20 cellular contexts compared by ENCODE assay signal in the genomic region with DNA sequence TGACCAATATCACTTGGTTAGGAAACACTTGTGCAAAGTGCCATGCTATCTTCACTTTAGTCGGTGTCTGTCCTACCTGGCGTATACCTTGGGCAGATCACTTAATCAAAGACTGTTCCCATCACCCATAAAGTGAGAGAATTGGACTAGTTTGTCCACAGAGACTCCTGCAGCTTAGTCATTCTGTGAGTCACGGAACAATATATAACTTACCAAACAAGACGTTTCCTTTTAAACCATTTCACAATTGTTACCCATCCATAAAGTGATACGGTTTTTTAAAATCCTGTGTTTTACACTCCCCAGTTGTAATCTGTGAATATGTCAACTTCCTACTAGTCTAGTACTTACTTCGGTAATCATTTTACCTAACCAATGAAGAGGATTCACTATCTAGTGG.
A peak's percentile ranks its signal among the peaks of the same experiment; 100 is the strongest.
DNase-seq lines count a peak whose midpoint lies in the region; ATAC-seq, FAIRE-seq and TF ChIP-seq lines count a peak whose summit lies in the region.
"Had no signal": no experiment of that assay in that cellular context is flagged by ENCODE, and none has a peak within 500 bp of the region (broad histone marks: within the 10 kb centered on the region; RNA-seq: fewer than 3 reads in every experiment).

No MANE protein-coding gene starts in this region.

- no peak overlapping the region for H2AFZ ChIP-seq in PC-3 (ENCODE audit: low read length)
- no peak overlapping the region for H2AFZ ChIP-seq in osteoblast (ENCODE audit: low read length)

- POLR2A ChIA-PET in A549 (lab: Yijun Ruan, JAX) (no interaction called here), PC-3 (lab: Charles Lee; ENCODE audit: unreplicated experiment) (no interaction called here)

- 0 out of 2 replicates have a peak, but pooled peaks cover 3% of the 10 kb centered on the region for H3K27me3 ChIP-seq in PC-3 (ENCODE audit: low read length)
- H3K27me3 ChIP-seq in osteoblast (ENCODE audit: insufficient read depth, low read length): no peaks in the 10 kb centered on the region

- H3F3A ChIP-seq in PC-3 (ENCODE audit: low read length, unreplicated experiment): no peaks in the 10 kb centered on the region

- no peak for FAIRE-seq in A549 (lab: Jason Lieb, UNC)
- FAIRE-seq: A204.1 had no signal

- TF ChIP-seq EP300 in A549 (IDR thresholded peaks at IDR 0.05): no peak

- H4K20me1 ChIP-seq in PC-3 (ENCODE audit: low read length) (no peaks in the 10 kb centered on the region), osteoblast (ENCODE audit: insufficient read depth, low read length) (no peaks in the 10 kb centered on the region)

- H3K36me3 ChIP-seq in PC-3 (ENCODE audit: low read depth, low read length) (no peaks in the 10 kb centered on the region), osteoblast (ENCODE audit: insufficient read depth, low read length) (no peaks in the 10 kb centered on the region)

- TF ChIP-seq RAD21 in A549 (conservative IDR thresholded peaks at IDR 0.05 in 1 of 2, IDR thresholded peaks at IDR 0.05 in 1 of 2): no peak

- DNase-seq in A549 (ENCODE audit: low read depth in 1 of 2, low spot score in 1 of 2) (peak in 1 of 2 experiments; percentile 7), PC-3 (peak; percentile 40), astrocyte of the hippocampus (ENCODE audit: low read depth, low spot score) (peak; percentile 26), fibroblast of mammary gland (ENCODE audit: low read depth) (peak; percentile 53), osteoblast (ENCODE audit: insufficient read length, low spot score, missing footprints) (no peak), activated T-cell treated with anti-CD3 and anti-CD28 coated beads for 4 hours (no peak)
- DNase-seq in activated CD4-positive, alpha-beta T cell treated with anti-CD3 and anti-CD28 coated beads for 48 hours: no peak
- DNase-seq: C1 segment of cervical spinal cord, DMS79 treated with DMSO at 0.1 percent for 48 hours, GOT3, MV-4-11, NCI-H1417, NCI-H187, NCI-H2227 treated with DMSO at 0.1 percent for 48 hours, NCI-H510A treated with DMSO at 0.1 percent for 48 hours, NCI-H774 had no signal

- WGBS in A549 (ENCODE audit: missing lambda C conversion rate): 8% methylated on average over 6 of the region's 6 CpGs

- CTCF ChIA-PET in A549 (lab: Yijun Ruan, JAX): no interaction called here
- CTCF ChIA-PET in PC-3 (lab: Charles Lee): no interaction called here

- H3K9ac ChIP-seq in PC-3 (ENCODE audit: low read length): no peak overlapping the region

- no peak for TF ChIP-seq POLR2A in A549 (IDR thresholded peaks at IDR 0.05; ENCODE audit: low read length)

- H3K4me3 ChIP-seq in A549: no peak overlapping the region
- no peak overlapping the region for H3K4me3 ChIP-seq in PC-3 (ENCODE audit: low read length)
- H3K4me3 ChIP-seq in fibroblast of mammary gland (ENCODE audit: control insufficient read depth, low read depth, low read length): no peak overlapping the region
- H3K4me3 ChIP-seq in osteoblast (ENCODE audit: insufficient read depth, low read length): no peak overlapping the region

- BruUV-seq in PC-3 (replicated peaks; lab: Mats Ljungman, UMichigan): no TSS peak

- H3K9me2 ChIP-seq in PC-3 (replicated peaks; ENCODE audit: low read length): no peaks in the 10 kb centered on the region; the same call in 1 of the 2 replicates

- no peaks in the 10 kb centered on the region for H3K79me2 ChIP-seq in PC-3 (ENCODE audit: low read length)
- H3K79me2 ChIP-seq in osteoblast (ENCODE audit: insufficient read depth, low read length): no peaks in the 10 kb centered on the region

- H3K4me2 ChIP-seq in A549: peak overlapping the region; percentile 42
- H3K4me2 ChIP-seq in PC-3 (ENCODE audit: low read length): no peak overlapping the region
- no peak overlapping the region for H3K4me2 ChIP-seq in osteoblast (ENCODE audit: insufficient read depth, low read length)

- TF ChIP-seq CTCF in A549 (IDR thresholded peaks at IDR 0.05) (no peak), PC-3 (conservative IDR thresholded peaks at IDR 0.05; ENCODE audit: low read depth, low read length) (no peak), fibroblast of mammary gland (conservative IDR thresholded peaks at IDR 0.05; ENCODE audit: control insufficient read depth, insufficient read depth, low read depth, low read length) (no peak), osteoblast (IDR thresholded peaks at IDR 0.05; ENCODE audit: extremely low read depth, low read depth, low read length) (no peak)

- H3K9me3 ChIP-seq in A549: no peaks in the 10 kb centered on the region
- no peaks in the 10 kb centered on the region for H3K9me3 ChIP-seq in PC-3 (ENCODE audit: low read length)
- H3K9me3 ChIP-seq in osteoblast (ENCODE audit: low read depth, low read length): no peaks in the 10 kb centered on the region

- H3K27ac ChIP-seq in A549: peak overlapping the region in 1 of 2 experiments; percentile 48; a peak in 3 of 6 replicates
- no peak overlapping the region for H3K27ac ChIP-seq in PC-3 (ENCODE audit: low read length)
- H3K27ac ChIP-seq in osteoblast (ENCODE audit: low read depth, low read length): no peak overlapping the region

- ATAC-seq in A549 (peak in 1 of 2 experiments; percentile 50; a peak in 1 of 6 replicates), PC-3 (no peak), HG03442 (IDR thresholded peaks at IDR 0.05; ENCODE audit: unreplicated experiment) (no peak)
- ATAC-seq: HCT116, Right ventricle myocardium inferior had no signal

- H3K4me1 ChIP-seq in A549 (peaks cover 27% of the 10 kb centered on the region), PC-3 (ENCODE audit: insufficient read depth, low read length) (no peaks in the 10 kb centered on the region), osteoblast (ENCODE audit: insufficient read depth, low read length) (no peaks in the 10 kb centered on the region)

- intact Hi-C loops in PC-3 (cut with micrococcal nuclease): no loop called here

TF ChIP-seq in A549, 52 proteins besides CTCF, POLR2A, EP300 and RAD21:
- TF ChIP-seq JUNB (IDR thresholded peaks at IDR 0.05) (peak; percentile 59), KDM1A (IDR thresholded peaks at IDR 0.05; ENCODE audit: low read depth) (no peak), RNF2 (IDR thresholded peaks at IDR 0.05; ENCODE audit: borderline replicate concordance, low read depth) (no peak), FOSL2 (IDR thresholded peaks at IDR 0.05) (peak; percentile 36; the same call in 1 of the 2 replicates), FOSL2 (CRISPR knock-in tag; IDR thresholded peaks at IDR 0.05) (peak; percentile 47), CEBPB (IDR thresholded peaks at IDR 0.05) (peak in 1 of 2 experiments; percentile 30; a peak in 1 of 4 replicates), NR3C1 (IDR thresholded peaks at IDR 0.05) (no peak), EHMT2 (IDR thresholded peaks at IDR 0.05; ENCODE audit: low read depth) (no peak)
- TF ChIP-seq, protein P1, sequence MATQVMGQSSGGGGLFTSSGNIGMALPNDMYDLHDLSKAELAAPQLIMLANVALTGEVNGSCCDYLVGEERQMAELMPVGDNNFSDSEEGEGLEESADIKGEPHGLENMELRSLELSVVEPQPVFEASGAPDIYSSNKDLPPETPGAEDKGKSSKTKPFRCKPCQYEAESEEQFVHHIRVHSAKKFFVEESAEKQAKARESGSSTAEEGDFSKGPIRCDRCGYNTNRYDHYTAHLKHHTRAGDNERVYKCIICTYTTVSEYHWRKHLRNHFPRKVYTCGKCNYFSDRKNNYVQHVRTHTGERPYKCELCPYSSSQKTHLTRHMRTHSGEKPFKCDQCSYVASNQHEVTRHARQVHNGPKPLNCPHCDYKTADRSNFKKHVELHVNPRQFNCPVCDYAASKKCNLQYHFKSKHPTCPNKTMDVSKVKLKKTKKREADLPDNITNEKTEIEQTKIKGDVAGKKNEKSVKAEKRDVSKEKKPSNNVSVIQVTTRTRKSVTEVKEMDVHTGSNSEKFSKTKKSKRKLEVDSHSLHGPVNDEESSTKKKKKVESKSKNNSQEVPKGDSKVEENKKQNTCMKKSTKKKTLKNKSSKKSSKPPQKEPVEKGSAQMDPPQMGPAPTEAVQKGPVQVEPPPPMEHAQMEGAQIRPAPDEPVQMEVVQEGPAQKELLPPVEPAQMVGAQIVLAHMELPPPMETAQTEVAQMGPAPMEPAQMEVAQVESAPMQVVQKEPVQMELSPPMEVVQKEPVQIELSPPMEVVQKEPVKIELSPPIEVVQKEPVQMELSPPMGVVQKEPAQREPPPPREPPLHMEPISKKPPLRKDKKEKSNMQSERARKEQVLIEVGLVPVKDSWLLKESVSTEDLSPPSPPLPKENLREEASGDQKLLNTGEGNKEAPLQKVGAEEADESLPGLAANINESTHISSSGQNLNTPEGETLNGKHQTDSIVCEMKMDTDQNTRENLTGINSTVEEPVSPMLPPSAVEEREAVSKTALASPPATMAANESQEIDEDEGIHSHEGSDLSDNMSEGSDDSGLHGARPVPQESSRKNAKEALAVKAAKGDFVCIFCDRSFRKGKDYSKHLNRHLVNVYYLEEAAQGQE (IDR thresholded peaks at IDR 0.05): no peak
- TF ChIP-seq, protein P2, sequence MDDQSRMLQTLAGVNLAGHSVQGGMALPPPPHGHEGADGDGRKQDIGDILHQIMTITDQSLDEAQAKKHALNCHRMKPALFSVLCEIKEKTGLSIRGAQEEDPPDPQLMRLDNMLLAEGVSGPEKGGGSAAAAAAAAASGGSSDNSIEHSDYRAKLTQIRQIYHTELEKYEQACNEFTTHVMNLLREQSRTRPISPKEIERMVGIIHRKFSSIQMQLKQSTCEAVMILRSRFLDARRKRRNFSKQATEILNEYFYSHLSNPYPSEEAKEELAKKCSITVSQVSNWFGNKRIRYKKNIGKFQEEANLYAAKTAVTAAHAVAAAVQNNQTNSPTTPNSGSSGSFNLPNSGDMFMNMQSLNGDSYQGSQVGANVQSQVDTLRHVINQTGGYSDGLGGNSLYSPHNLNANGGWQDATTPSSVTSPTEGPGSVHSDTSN (IDR thresholded peaks at IDR 0.05): no peak

Comparison
In these comparisons a context has a peak if more than half of its experiments do, and no peak if none do; other contexts are left out.
1. DNase-seq: peak in PC-3 (single experiment), astrocyte of the hippocampus (single experiment) and fibroblast of mammary gland (single experiment); none in activated CD4-positive, alpha-beta T cell treated with anti-CD3 and anti-CD28 coated beads for 48 hours (single experiment), osteoblast (single experiment) and activated T-cell treated with anti-CD3 and anti-CD28 coated beads for 4 hours (single experiment).